ENCODE assay signal across 9 cellular contexts in genomic region chr2:42975358-42975717, GRCh38.
A peak's percentile ranks its signal among the peaks of the same experiment; 100 is the strongest.
DNase-seq lines count a peak whose midpoint lies in the region; ATAC-seq and TF ChIP-seq lines count a peak whose summit lies in the region.
"Had no signal": no experiment of that assay in that cellular context is flagged by ENCODE, and none has a peak within 500 bp of the region (broad histone marks: within the 10 kb centered on the region; RNA-seq: fewer than 3 reads in every experiment).

No MANE protein-coding gene starts in this region.

- peaks cover 4% of the 10 kb centered on the region for H3K9me3 Mint-ChIP-seq in Caco-2 (ENCODE audit: unreplicated experiment)
- no peaks in the 10 kb centered on the region for H3K9me3 Mint-ChIP-seq in activated T-helper 1 cell treated with anti-CD3 and anti-CD28 coated beads, Interleukin-12 subunit alpha, Interleukin-12 subunit beta, Interleukin-2, Interleukin-4 antibody, amounts not matched to agents 30 ng/mL and 10 ng/mL and 1 ng/mL, durations not matched to agents 14 hours and 24 hours and 36 hours
- H3K9me3 Mint-ChIP-seq: activated naive CD8-positive, alpha-beta T cell treated with anti-CD3 and anti-CD28 coated beads, Interleukin-2, amount 10 ng/mL, durations not matched to agents 7 days and 5 days had no signal

- DNase-seq in Caco-2 = no peak
- DNase-seq in adipocyte (ENCODE audit: low read depth) = no peak
- no peak for DNase-seq in right atrium auricular region (ENCODE audit: low spot score)
- no peak for DNase-seq in sciatic nerve (ENCODE audit: low spot score)
- DNase-seq in cerebellar cortex (ENCODE audit: low spot score) = no peak
- no peak for DNase-seq in activated T-helper 1 cell treated with anti-CD3 and anti-CD28 coated beads, Interleukin-12 subunit alpha, Interleukin-12 subunit beta, Interleukin-2, Interleukin-4 antibody, amounts not matched to agents 30 ng/mL and 10 ng/mL and 1 ng/mL, durations not matched to agents 14 hours and 24 hours and 36 hours (ENCODE audit: low spot score)
- no peak for DNase-seq in NCI-H1436 (lab: John Stamatoyannopoulos, UW)
- DNase-seq in middle frontal gyrus (ENCODE audit: extremely low spot score, low spot score) = no peak

- peak; percentile 56 for ATAC-seq in sciatic nerve

- CTCF ChIA-PET in Caco-2 (lab: Charles Lee) = interaction anchor here (0.7 to 3.0 kb wide), 18 partner anchors 10 to 506 kb away, joined by 3 to 39 read pairs (median 5); partner anchors contain the start of gene ZFP36L2

- peak overlapping the region; percentile 90 for H3K9ac ChIP-seq in adipocyte (ENCODE audit: low read length)

- H3K27ac Mint-ChIP-seq in Caco-2 (ENCODE audit: unreplicated experiment) = peak overlapping the region; percentile 84
- H3K27ac Mint-ChIP-seq in activated T-helper 1 cell treated with anti-CD3 and anti-CD28 coated beads, Interleukin-12 subunit alpha, Interleukin-12 subunit beta, Interleukin-2, Interleukin-4 antibody, amounts not matched to agents 30 ng/mL and 10 ng/mL and 1 ng/mL, durations not matched to agents 14 hours and 24 hours and 36 hours = no peak overlapping the region
- H3K27ac Mint-ChIP-seq: activated naive CD8-positive, alpha-beta T cell treated with anti-CD3 and anti-CD28 coated beads, Interleukin-2, amount 10 ng/mL, durations not matched to agents 7 days and 5 days had no signal

- peak overlapping the region; percentile 63 for H3K4me3 Mint-ChIP-seq in Caco-2 (ENCODE audit: unreplicated experiment)
- H3K4me3 Mint-ChIP-seq in activated T-helper 1 cell treated with anti-CD3 and anti-CD28 coated beads, Interleukin-12 subunit alpha, Interleukin-12 subunit beta, Interleukin-2, Interleukin-4 antibody, amounts not matched to agents 30 ng/mL and 10 ng/mL and 1 ng/mL, durations not matched to agents 14 hours and 24 hours and 36 hours = no peak overlapping the region
- H3K4me3 Mint-ChIP-seq: activated naive CD8-positive, alpha-beta T cell treated with anti-CD3 and anti-CD28 coated beads, Interleukin-2, amount 10 ng/mL, durations not matched to agents 7 days and 5 days had no signal

- intact Hi-C loops in Caco-2 (cut with micrococcal nuclease; ENCODE audit: unreplicated experiment) (loop anchor here (1.0 to 5.0 kb wide), 9 partner anchors 47 to 509 kb away; no protein-coding TSS in a partner anchor), sciatic nerve (cut with DNase I) (loop anchor here (5.0 kb wide), 1 partner anchor 252 kb away; the partner anchor contains the start of gene ZFP36L2)
- intact Hi-C loops in activated T-helper 1 cell treated with anti-CD3 and anti-CD28 coated beads, Interleukin-12 subunit alpha, Interleukin-12 subunit beta, Interleukin-2, Interleukin-4 antibody, amounts not matched to agents 30 ng/mL and 10 ng/mL and 1 ng/mL, durations not matched to agents 14 hours and 24 hours and 36 hours (cut with micrococcal nuclease) = loop anchor here (1.0 to 5.0 kb wide), 3 partner anchors 152 to 509 kb away; no protein-coding TSS in a partner anchor

- POLR2A ChIA-PET in Caco-2 (lab: Charles Lee) = interaction anchor here (0.5 to 1.8 kb wide), 7 partner anchors 165 to 251 kb away, joined by 3 to 9 read pairs (median 4); partner anchors contain the start of gene ZFP36L2

- H3K36me3 ChIP-seq in Caco-2 (ENCODE audit: control insufficient read depth, insufficient read depth, low read length) (no peaks in the 10 kb centered on the region; the same call in 1 of the 2 replicates), adipocyte (ENCODE audit: control insufficient read depth, insufficient read depth, low read length, severe bottlenecking) (no peaks in the 10 kb centered on the region), right atrium auricular region (no peaks in the 10 kb centered on the region)

- H3K4me1 ChIP-seq in Caco-2 = peaks cover 86% of the 10 kb centered on the region
- H3K4me1 ChIP-seq in adipocyte (ENCODE audit: control insufficient read depth, insufficient read depth, low read length) = peaks cover 36% of the 10 kb centered on the region
- H3K4me1 ChIP-seq in right atrium auricular region = peaks cover 0 to 14% of the 10 kb centered on the region in 2 donors

- peaks cover 73% of the 10 kb centered on the region for H3K4me1 Mint-ChIP-seq in Caco-2 (ENCODE audit: low read depth, unreplicated experiment)
- H3K4me1 Mint-ChIP-seq in activated T-helper 1 cell treated with anti-CD3 and anti-CD28 coated beads, Interleukin-12 subunit alpha, Interleukin-12 subunit beta, Interleukin-2, Interleukin-4 antibody, amounts not matched to agents 30 ng/mL and 10 ng/mL and 1 ng/mL, durations not matched to agents 14 hours and 24 hours and 36 hours (ENCODE audit: low read depth) = peaks cover 11% of the 10 kb centered on the region

- peaks cover 14% of the 10 kb centered on the region for H3K36me3 Mint-ChIP-seq in Caco-2 (ENCODE audit: insufficient read depth, unreplicated experiment)
- H3K36me3 Mint-ChIP-seq in activated T-helper 1 cell treated with anti-CD3 and anti-CD28 coated beads, Interleukin-12 subunit alpha, Interleukin-12 subunit beta, Interleukin-2, Interleukin-4 antibody, amounts not matched to agents 30 ng/mL and 10 ng/mL and 1 ng/mL, durations not matched to agents 14 hours and 24 hours and 36 hours (ENCODE audit: low read depth) = no peaks in the 10 kb centered on the region
- H3K36me3 Mint-ChIP-seq: activated naive CD8-positive, alpha-beta T cell treated with anti-CD3 and anti-CD28 coated beads, Interleukin-2, amount 10 ng/mL, durations not matched to agents 7 days and 5 days had no signal

- no peaks in the 10 kb centered on the region for H3K27me3 Mint-ChIP-seq in Caco-2 (ENCODE audit: insufficient read depth, unreplicated experiment)
- peaks cover 6% of the 10 kb centered on the region for H3K27me3 Mint-ChIP-seq in activated T-helper 1 cell treated with anti-CD3 and anti-CD28 coated beads, Interleukin-12 subunit alpha, Interleukin-12 subunit beta, Interleukin-2, Interleukin-4 antibody, amounts not matched to agents 30 ng/mL and 10 ng/mL and 1 ng/mL, durations not matched to agents 14 hours and 24 hours and 36 hours (ENCODE audit: insufficient read depth)

- H3K27me3 ChIP-seq in Caco-2 (replicated peaks; ENCODE audit: control insufficient read depth, insufficient read depth, low read length) (no peaks in the 10 kb centered on the region), adipocyte (replicated peaks; ENCODE audit: control insufficient read depth, insufficient read depth, low read length) (no peaks in the 10 kb centered on the region), right atrium auricular region (no peaks in the 10 kb centered on the region)

- no TSS peak for BruUV-seq in Caco-2 (replicated peaks; lab: Mats Ljungman, UMichigan)

- H3K9me3 ChIP-seq in Caco-2 = no peaks in the 10 kb centered on the region
- H3K9me3 ChIP-seq in adipocyte (ENCODE audit: control insufficient read depth, low read length) = no peaks in the 10 kb centered on the region
- H3K9me3 ChIP-seq in right atrium auricular region = no peaks in the 10 kb centered on the region

- peak overlapping the region; percentile 4 to 74 for H3K27ac ChIP-seq in right atrium auricular region

- H3K4me3 ChIP-seq in Caco-2 (ENCODE audit: low read depth, low read length) (peak overlapping the region; percentile 7; the same call in 1 of the 2 replicates), adipocyte (ENCODE audit: low read length) (peak overlapping the region; percentile 77), right atrium auricular region (peak overlapping the region in 1 of 2 donors; percentile 53)

- TF ChIP-seq CTCF in Caco-2 (IDR thresholded peaks at IDR 0.05; ENCODE audit: insufficient read depth in 1 of 2, low read depth in 1 of 2, low read length in 1 of 2, severe bottlenecking in 1 of 2, unreplicated experiment in 1 of 2) (no peak), right atrium auricular region (IDR thresholded peaks at IDR 0.05) (no peak)
